In the genomic region with DNA sequence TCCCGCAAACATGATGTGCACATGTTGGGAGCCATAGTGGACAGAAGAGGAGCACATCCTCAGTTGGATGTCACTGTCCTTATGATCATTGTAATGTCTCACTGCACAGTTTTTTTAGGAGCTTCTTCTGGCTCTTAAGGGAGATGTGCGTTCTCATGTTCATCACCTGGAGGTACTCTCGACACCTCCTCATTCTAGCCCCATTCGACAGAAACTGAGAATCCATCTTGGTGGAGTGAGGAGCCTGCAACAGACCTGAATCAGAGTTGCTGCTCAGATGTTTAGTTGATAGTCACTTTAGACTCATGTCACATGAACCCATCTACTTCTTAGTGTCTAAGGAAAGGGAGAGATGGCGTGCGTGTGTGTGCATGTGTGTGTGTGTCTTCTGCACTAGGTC, we compare ENCODE assay signal across 11 cellular contexts. TPM values are rescaled to one million over a fixed set of nuclear protein-coding genes. Genes with fewer than 3 reads are reported as not detected.
"Had no signal": no experiment of that assay in that cellular context is flagged by ENCODE, and none has a peak within 500 bp of the region (broad histone marks: within the 10 kb centered on the region; RNA-seq: fewer than 3 reads in every experiment).

No MANE protein-coding gene starts in this region.

- H3K4me1 Mint-ChIP-seq: activated T-helper 17 cell treated with anti-CD3 and anti-CD28 coated beads, Interleukin-2, amount 50 U/mL, for 72 hours had no signal

- H3K36me3 Mint-ChIP-seq: brain, memory B cell had no signal

- H3K27ac Mint-ChIP-seq: activated CD8-positive, alpha-beta T cell treated with anti-CD3 and anti-CD28 coated beads, Interleukin-2, amount 10 ng/mL, durations not matched to agents 7 days and 5 days; activated naive CD4-positive, alpha-beta T cell treated with anti-CD3 and anti-CD28 coated beads, Interleukin-2, amount 50 U/mL, for 72 hours; activated T-helper 17 cell treated with anti-CD3 and anti-CD28 coated beads, Interleukin-2, amount 50 U/mL, for 72 hours; brain; memory B cell; nephron progenitor cell; stimulated activated naive CD8-positive, alpha-beta T cell treated with anti-CD3 and anti-CD28 coated beads, Interleukin-15, Interleukin-2, amounts not matched to agents 100 ng/mL and 50 ng/mL, for 24 hours had no signal

- H3K27ac ChIP-seq: heart right ventricle, parathyroid adenoma, tibial artery, WERI-Rb-1 had no signal

- H3K79me2 ChIP-seq: parathyroid adenoma had no signal

- H3K4me1 ChIP-seq: parathyroid adenoma had no signal

- H3K9ac ChIP-seq: parathyroid adenoma had no signal

- H3K9me3 ChIP-seq: heart right ventricle, tibial artery had no signal

- H3K9me3 Mint-ChIP-seq: activated naive CD4-positive, alpha-beta T cell treated with anti-CD3 and anti-CD28 coated beads, Interleukin-2, amount 50 U/mL, for 72 hours; activated T-helper 17 cell treated with anti-CD3 and anti-CD28 coated beads, Interleukin-2, amount 50 U/mL, for 72 hours; memory B cell; nephron progenitor cell; stimulated activated naive CD8-positive, alpha-beta T cell treated with anti-CD3 and anti-CD28 coated beads, Interleukin-15, Interleukin-2, amounts not matched to agents 100 ng/mL and 50 ng/mL, for 24 hours had no signal

- H3K36me3 ChIP-seq: heart right ventricle, tibial artery, WERI-Rb-1 had no signal

- ATAC-seq: activated CD8-positive, alpha-beta T cell treated with anti-CD3 and anti-CD28 coated beads, Interleukin-2, amount 10 ng/mL, durations not matched to agents 7 days and 5 days had no signal

- H3K4me3 Mint-ChIP-seq: activated CD8-positive, alpha-beta T cell treated with anti-CD3 and anti-CD28 coated beads, Interleukin-2, amount 10 ng/mL, durations not matched to agents 7 days and 5 days; activated T-helper 17 cell treated with anti-CD3 and anti-CD28 coated beads, Interleukin-2, amount 50 U/mL, for 72 hours; memory B cell; nephron progenitor cell; stimulated activated naive CD8-positive, alpha-beta T cell treated with anti-CD3 and anti-CD28 coated beads, Interleukin-15, Interleukin-2, amounts not matched to agents 100 ng/mL and 50 ng/mL, for 24 hours had no signal

- H3K4me3 ChIP-seq: heart right ventricle, tibial artery had no signal

- H2AFZ ChIP-seq: parathyroid adenoma had no signal

RNA-seq across cellular contexts. Expression of gene BMP6, which starts 2.3 kb away (rescaled TPM):
- total RNA-seq: activated CD8-positive, alpha-beta T cell treated with anti-CD3 and anti-CD28 coated beads, Interleukin-2, amount 10 ng/mL, durations not matched to agents 7 days and 5 days; activated naive CD4-positive, alpha-beta T cell treated with anti-CD3 and anti-CD28 coated beads, Interleukin-2, amount 50 U/mL, for 72 hours had no signal
